Comparison of ENCODE assay signal across 10 cellular contexts in genomic region chr6:31202259-31203166, GRCh38. TPM values are rescaled to one million over a fixed set of nuclear protein-coding genes. Genes with fewer than 3 reads are reported as not detected.
DNase-seq lines count a peak whose midpoint lies in the region; ATAC-seq and TF ChIP-seq lines count a peak whose summit lies in the region.
"Had no signal": no experiment of that assay in that cellular context is flagged by ENCODE, and none has a peak within 500 bp of the region (broad histone marks: within the 10 kb centered on the region; RNA-seq: fewer than 3 reads in every experiment).

No MANE protein-coding gene starts in this region.

- H3K27ac Mint-ChIP-seq in stimulated activated memory B cell treated with anti-CD40 and anti-IgM and Interleukin-4, amounts not matched to agents 10 μg/mL and 1 μg/mL and 100 μg/mL, for 72 hours = peak overlapping the region; percentile 86

- no peaks in the 10 kb centered on the region for H3K27me3 ChIP-seq in Peyer's patch

- peak overlapping the region in 1 of 4 donors; percentile 14 for H3K4me3 ChIP-seq in Peyer's patch

- H3K27me3 Mint-ChIP-seq in stimulated activated memory B cell treated with anti-CD40 and anti-IgM and Interleukin-4, amounts not matched to agents 10 μg/mL and 1 μg/mL and 100 μg/mL, for 72 hours = no peaks in the 10 kb centered on the region

- H3K27ac ChIP-seq in Peyer's patch (peak overlapping the region; percentile 83 to 90 (median 89)), epithelial cell of prostate (peak overlapping the region; percentile 98)

- peaks cover 51% of the 10 kb centered on the region for H3K4me1 Mint-ChIP-seq in stimulated activated memory B cell treated with anti-CD40 and anti-IgM and Interleukin-4, amounts not matched to agents 10 μg/mL and 1 μg/mL and 100 μg/mL, for 72 hours

- H3K9me3 Mint-ChIP-seq in stimulated activated memory B cell treated with anti-CD40 and anti-IgM and Interleukin-4, amounts not matched to agents 10 μg/mL and 1 μg/mL and 100 μg/mL, for 72 hours = no peaks in the 10 kb centered on the region

- ATAC-seq in stimulated activated memory B cell treated with anti-CD40 and anti-IgM and Interleukin-4, amounts not matched to agents 10 μg/mL and 1 μg/mL and 100 μg/mL, for 72 hours = no peak
- ATAC-seq in activated CD4-positive, CD25-positive, alpha-beta regulatory T cell treated with anti-CD3 and anti-CD28 coated beads, Interleukin-2, amount 50 U/mL, for 24 hours = no peak
- no peak for ATAC-seq in HG02885 (IDR thresholded peaks at IDR 0.05; ENCODE audit: poor library complexity, unreplicated experiment)

- peaks cover 5% of the 10 kb centered on the region for H3K36me3 Mint-ChIP-seq in stimulated activated memory B cell treated with anti-CD40 and anti-IgM and Interleukin-4, amounts not matched to agents 10 μg/mL and 1 μg/mL and 100 μg/mL, for 72 hours

- peaks cover 0 to 46% (median 12%) of the 10 kb centered on the region in 4 donors for H3K4me1 ChIP-seq in Peyer's patch

- H3K4me3 Mint-ChIP-seq in stimulated activated memory B cell treated with anti-CD40 and anti-IgM and Interleukin-4, amounts not matched to agents 10 μg/mL and 1 μg/mL and 100 μg/mL, for 72 hours = peak overlapping the region; percentile 41

- no peak for TF ChIP-seq CTCF in Peyer's patch (IDR thresholded peaks at IDR 0.05)

- DNase-seq in NCI-H1417 (lab: John Stamatoyannopoulos, UW) (peak in 2 of 3 experiments; percentile 41 to 74), NCI-H1417 treated with DMSO at 0.1 percent for 48 hours (lab: John Stamatoyannopoulos, UW) (no peak), Peyer's patch (peak in 1 of 3 donors; percentile 54), epithelial cell of prostate (ENCODE audit: low read depth, low spot score) (no peak)
- no peak for DNase-seq in stimulated activated naive CD4-positive, alpha-beta T cell (lab: John Stamatoyannopoulos, UW)
- DNase-seq: ACHN, midbrain had no signal

- H3K36me3 ChIP-seq in Peyer's patch = no peaks in the 10 kb centered on the region

- no peaks in the 10 kb centered on the region for H3K9me3 ChIP-seq in Peyer's patch

- TF ChIP-seq POLR2A in Peyer's patch (IDR thresholded peaks at IDR 0.05) = no peak

RNA-seq across cellular contexts. Expression of gene POU5F1, which starts 32.0 kb away (rescaled TPM):
- 100 to 1,000 TPM in 1 of 4 donors, 10 to 100 TPM in 3; 14.9 to 121 (median 45.0) TPM for total RNA-seq in Peyer's patch

RNA-seq across cellular contexts. Expression of gene TCF19, which starts 44.1 kb away (rescaled TPM):
- total RNA-seq in Peyer's patch = 10 to 100 TPM in 1 of 4 donors, 1 to 10 TPM in 3; 4.0 to 28.9 (median 7.1) TPM

RNA-seq across cellular contexts. Expression of gene CCHCR1, which starts 44.9 kb away (rescaled TPM):
- 10 to 100 TPM; 28.3 to 86.6 (median 36.2) TPM for total RNA-seq in Peyer's patch

Comparison
In these comparisons a context has a peak if more than half of its experiments do, and no peak if none do; other contexts are left out.
1. DNase-seq: peak in NCI-H1417 (2 of 3); none in NCI-H1417 treated with DMSO at 0.1 percent for 48 hours (single experiment), epithelial cell of prostate (single experiment) and stimulated activated naive CD4-positive, alpha-beta T cell (0 of 6).